1 cellular context compared by ENCODE assay signal in the genomic region with DNA sequence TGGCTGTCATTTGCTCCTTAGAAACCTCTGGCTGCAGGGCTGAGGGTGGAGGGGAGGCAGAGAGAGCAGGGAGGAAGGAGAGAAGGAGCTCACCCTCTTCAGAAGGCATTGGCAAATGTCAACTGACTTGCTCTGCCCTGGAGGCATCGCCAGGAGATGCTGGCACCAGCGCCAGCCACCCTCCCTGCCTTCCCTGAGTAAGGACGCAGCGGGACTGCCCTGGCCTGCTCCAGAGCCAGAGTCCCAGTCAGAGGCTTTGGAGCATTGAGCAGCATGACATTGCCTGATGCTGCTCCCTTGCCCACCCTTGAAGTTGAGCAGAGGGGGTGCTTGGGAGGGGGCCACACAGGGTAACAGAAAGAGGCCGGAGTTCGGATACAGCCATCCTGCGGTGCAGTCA.
TF ChIP-seq lines count a peak whose summit lies in the region.

No MANE protein-coding gene starts in this region.

TF ChIP-seq in H1, 55 proteins besides CTCF, POLR2A, EP300 and RAD21 (continued from another document):
- no peak for TF ChIP-seq BACH1 (IDR thresholded peaks at IDR 0.05; ENCODE audit: low read length)
